In genomic region chr22:18896038-18896657, GRCh38 we compare ENCODE assay signal across 9 cellular contexts. TPM values are rescaled to one million over a fixed set of nuclear protein-coding genes. Genes with fewer than 3 reads are reported as not detected.
A peak's percentile ranks its signal among the peaks of the same experiment; 100 is the strongest.
DNase-seq lines count a peak whose midpoint lies in the region; ATAC-seq, FAIRE-seq and TF ChIP-seq lines count a peak whose summit lies in the region.
"Not testable (repeated sequence)": the region's sequence is repeated elsewhere in the genome, so short reads cannot be mapped to it uniquely, and the experiment has no call there.
"Had no signal": no experiment of that assay in that cellular context is flagged by ENCODE, and none has a peak within 500 bp of the region (broad histone marks: within the 10 kb centered on the region; RNA-seq: fewer than 3 reads in every experiment).

No MANE protein-coding gene starts in this region.

- H3K27me3 ChIP-seq in adrenal gland; foreskin keratinocyte; small intestine (ENCODE audit: control insufficient read depth in 2 of 2, insufficient read depth in 2 of 2, low read length in 2 of 2); aorta (ENCODE audit: control insufficient read depth in 1 of 2, insufficient read depth in 2 of 2, low read length in 1 of 2): not testable (repeated sequence)

- TF ChIP-seq RAD21 in A549 (conservative IDR thresholded peaks at IDR 0.05 in 1 of 2, IDR thresholded peaks at IDR 0.05 in 1 of 2), result not testable (repeated sequence)

- 43% methylated on average over 6 of the region's 7 CpGs for WGBS in A549 (ENCODE audit: missing lambda C conversion rate)
- WGBS in adrenal gland, 4 donors, result 72 to 100% (median 90%) methylated on average over 3 to 6 of the region's 7 CpGs
- WGBS in small intestine, 3 donors, result 79 to 90% (median 89%) methylated on average over 6 of the region's 7 CpGs
- WGBS in aorta, 2 donors, result 74 to 87% methylated on average over 5 to 6 of the region's 7 CpGs

- CTCF ChIA-PET in A549 (lab: Yijun Ruan, JAX); activated CD4-positive, alpha-beta memory T cell treated with anti-CD3 and anti-CD28 coated beads, Interleukin-2, amount 10 ng/mL, durations not matched to agents 7 days and 5 days (lab: Charles Lee): not testable (repeated sequence)

- not testable (repeated sequence) for H3K36me3 ChIP-seq in adrenal gland (replicated peaks in 1 of 2); small intestine (ENCODE audit: control insufficient read depth in 2 of 2, insufficient read depth in 2 of 2, low read length in 2 of 2); aorta (ENCODE audit: control insufficient read depth in 1 of 2, insufficient read depth in 2 of 2, low read length in 1 of 2)

- POLR2A ChIA-PET in A549 (lab: Yijun Ruan, JAX); activated CD4-positive, alpha-beta memory T cell treated with anti-CD3 and anti-CD28 coated beads, Interleukin-2, amount 10 ng/mL, durations not matched to agents 7 days and 5 days (lab: Charles Lee): not testable (repeated sequence)

- not testable (repeated sequence) for H3K4me3 ChIP-seq in A549; adrenal gland; small intestine (ENCODE audit: low read depth in 1 of 2, low read length in 2 of 2); aorta (ENCODE audit: low read length in 2 of 2)

- H3K4me1 Mint-ChIP-seq in activated CD4-positive, alpha-beta memory T cell treated with anti-CD3 and anti-CD28 coated beads, Interleukin-2, amount 10 ng/mL, durations not matched to agents 7 days and 5 days, result not testable (repeated sequence)

- in situ Hi-C loops in KBM-7 (cut with MboI; ENCODE audit: low pct_unique_long_range_greater_than_20kb, low sequenced_read_pairs), result not testable (repeated sequence)

- DNase-seq in A549 (ENCODE audit: low read depth in 1 of 2, low spot score in 1 of 2); foreskin keratinocyte; small intestine: not testable (repeated sequence)
- DNase-seq in KBM-7, result peak; percentile 3
- peak; percentile 36 for DNase-seq in activated CD4-positive, alpha-beta memory T cell treated with anti-CD3 and anti-CD28 coated beads, Interleukin-2, amount 10 ng/mL, durations not matched to agents 7 days and 5 days
- peak in 5 of 7 donors; percentile 11 to 59 (median 46) for DNase-seq in adrenal gland
- peak; percentile 38 to 66 for DNase-seq in aorta

- intact Hi-C loops in adrenal gland (cut with DNase I); aorta (cut with DNase I): not testable (repeated sequence)

- TF ChIP-seq POLR2A in A549 (IDR thresholded peaks at IDR 0.05; ENCODE audit: low read length); adrenal gland (IDR thresholded peaks at IDR 0.05): not testable (repeated sequence)

- ATAC-seq in A549; aorta (ENCODE audit: low FRiP score): not testable (repeated sequence)
- peak; percentile 76 for ATAC-seq in foreskin keratinocyte

- H3K4me3 Mint-ChIP-seq in activated CD4-positive, alpha-beta memory T cell treated with anti-CD3 and anti-CD28 coated beads, Interleukin-2, amount 10 ng/mL, durations not matched to agents 7 days and 5 days, result not testable (repeated sequence)

- not testable (repeated sequence) for H3K36me3 Mint-ChIP-seq in activated CD4-positive, alpha-beta memory T cell treated with anti-CD3 and anti-CD28 coated beads, Interleukin-2, amount 10 ng/mL, durations not matched to agents 7 days and 5 days (ENCODE audit: low read depth)

- not testable (repeated sequence) for H3K27ac Mint-ChIP-seq in activated CD4-positive, alpha-beta memory T cell treated with anti-CD3 and anti-CD28 coated beads, Interleukin-2, amount 10 ng/mL, durations not matched to agents 7 days and 5 days

- H3K4me1 ChIP-seq in A549; adrenal gland (replicated peaks in 1 of 2); foreskin keratinocyte; small intestine (ENCODE audit: control insufficient read depth in 2 of 2, insufficient read depth in 1 of 2, low read depth in 1 of 2, low read length in 1 of 2); aorta (ENCODE audit: control insufficient read depth in 1 of 2, insufficient read depth in 2 of 2, low read length in 2 of 2): not testable (repeated sequence)

- FAIRE-seq in A549 (lab: Jason Lieb, UNC) (peak; percentile 100), islet of Langerhans (lab: Jason Lieb, UNC) (peak; percentile 100), small intestine (lab: Jason Lieb, UNC) (peak; percentile 100)

- not testable (repeated sequence) for H3K9me3 Mint-ChIP-seq in activated CD4-positive, alpha-beta memory T cell treated with anti-CD3 and anti-CD28 coated beads, Interleukin-2, amount 10 ng/mL, durations not matched to agents 7 days and 5 days

- TF ChIP-seq EP300 in A549 (IDR thresholded peaks at IDR 0.05), result not testable (repeated sequence)

- not testable (repeated sequence) for H3K4me2 ChIP-seq in A549

- TF ChIP-seq CTCF in A549 (IDR thresholded peaks at IDR 0.05); adrenal gland (IDR thresholded peaks at IDR 0.05); foreskin keratinocyte (conservative IDR thresholded peaks at IDR 0.05): not testable (repeated sequence)

- not testable (repeated sequence) for H3K27me3 Mint-ChIP-seq in activated CD4-positive, alpha-beta memory T cell treated with anti-CD3 and anti-CD28 coated beads, Interleukin-2, amount 10 ng/mL, durations not matched to agents 7 days and 5 days

- not testable (repeated sequence) for H3K27ac ChIP-seq in A549; adrenal gland; foreskin keratinocyte; small intestine (ENCODE audit: low read depth in 1 of 2, low read length in 1 of 2); aorta (ENCODE audit: low read depth in 1 of 2, low read length in 2 of 2)

- H3K9me3 ChIP-seq in A549; adrenal gland (replicated peaks in 1 of 3); small intestine (ENCODE audit: control insufficient read depth, low read depth); aorta (ENCODE audit: control insufficient read depth, low read length): not testable (repeated sequence)

RNA-seq across cellular contexts. Expression of gene DGCR6, which starts 10.0 kb away (rescaled TPM):
- polyA plus RNA-seq in A549 (2011; rRNA removed), result 0.67 and 1.2 TPM in 2 replicates
- polyA plus RNA-seq in A549 (2012; cell fraction: cytosol; rRNA removed), result 1.3 and 1.8 TPM in 2 replicates
- 2.9 and 3.7 TPM in 2 replicates for polyA plus RNA-seq in A549 (2012; cell fraction: nucleus; rRNA removed)
- polyA plus RNA-seq in A549 (2017; fragmentation: RNase III; extraction: RNeasy Plus Mini Kit Qiagen cat#74134 plus additional on column Dnase treatment), result 2.5 to 2.6 TPM (median 2.5 TPM) in 3 replicates
- 0.99 and 3.1 TPM in 2 replicates for polyA minus RNA-seq in A549 (2011; rRNA and poly(A)+ RNA removed)
- total RNA-seq in activated CD4-positive, alpha-beta memory T cell treated with anti-CD3 and anti-CD28 coated beads, Interleukin-2, amount 10 ng/mL, durations not matched to agents 7 days and 5 days, result 1 to 10 TPM in 1 of 2 experiments, under 1 TPM in 1; 0.91 to 1.8 TPM
- total RNA-seq in adrenal gland, result 1 to 10 TPM in 7 of 8 donors, under 1 TPM in 1; 0.81 to 3.3 (median 2.4) TPM
- polyA plus RNA-seq in adrenal gland, result 1 to 10 TPM; 1.7 to 4.5 (median 3.9) TPM
- 0.48 and 0.63 TPM in 2 replicates for total RNA-seq in foreskin keratinocyte
- 0.42 and 0.87 TPM in 2 replicates for polyA plus RNA-seq in foreskin keratinocyte
- polyA plus RNA-seq in small intestine, result 1 to 10 TPM; 1.4 to 2.7 (median 2.4) TPM
- total RNA-seq in aorta, result 1 to 10 TPM in 1 of 2 donors, under 1 TPM in 1; 0.88 to 1.7 TPM
- 1 to 10 TPM; 3.3 to 5.8 TPM for polyA plus RNA-seq in aorta

RNA-seq across cellular contexts. Expression of gene PRODH, which starts 39.9 kb away (rescaled TPM):
- 0.46 and 0.58 TPM in 2 replicates for polyA plus RNA-seq in A549 (2011; rRNA removed)
- polyA plus RNA-seq in A549 (2012; cell fraction: cytosol; rRNA removed), result 0.32 and 0.46 TPM in 2 replicates
- polyA plus RNA-seq in A549 (2012; cell fraction: nucleus; rRNA removed), result 6.8 and 7.1 TPM in 2 replicates
- 1.5 to 2.4 TPM (median 2.3 TPM) in 3 replicates for polyA plus RNA-seq in A549 (2017; fragmentation: RNase III; extraction: RNeasy Plus Mini Kit Qiagen cat#74134 plus additional on column Dnase treatment)
- 0.78 and 1.4 TPM in 2 replicates for polyA minus RNA-seq in A549 (2011; rRNA and poly(A)+ RNA removed)
- total RNA-seq in activated CD4-positive, alpha-beta memory T cell treated with anti-CD3 and anti-CD28 coated beads, Interleukin-2, amount 10 ng/mL, durations not matched to agents 7 days and 5 days, result under 1 TPM; 0.25 to 0.35 TPM
- total RNA-seq in adrenal gland, result 1 to 10 TPM in 2 of 8 donors, under 1 TPM in 3, not detected in 3; 0.28 to 2.7 (median 0.86) TPM
- 1 to 10 TPM in 2 of 3 donors, not detected in 1; 1.2 to 1.7 TPM for polyA plus RNA-seq in adrenal gland
- 0.63 and 2.8 TPM in 2 replicates for total RNA-seq in foreskin keratinocyte
- 0.54 and 2.1 TPM in 2 replicates for polyA plus RNA-seq in foreskin keratinocyte
- 10 to 100 TPM in 2 of 3 donors, 1 to 10 TPM in 1; 8.1 to 36.7 (median 14.3) TPM for polyA plus RNA-seq in small intestine
- total RNA-seq in aorta, result 1 to 10 TPM; 1.0 to 1.9 TPM
- polyA plus RNA-seq in aorta, result 1 to 10 TPM; 1.5 to 2.3 TPM
- total RNA-seq: CD8-positive, alpha-beta T cell had no signal
